8 cellular contexts compared by ENCODE assay signal in genomic region chr7:134920026-134920758, GRCh38.
DNase-seq lines count a peak whose midpoint lies in the region; ATAC-seq and TF ChIP-seq lines count a peak whose summit lies in the region.

No MANE protein-coding gene starts in this region.

- WGBS in ovary, 3 donors = 83 to 85% (median 85%) methylated on average over 2 of the region's 2 CpGs

- peaks cover 4 to 20% of the 10 kb centered on the region in 2 donors for H3K27me3 Mint-ChIP-seq in effector memory CD8-positive, alpha-beta T cell

- no peaks in the 10 kb centered on the region for H3K36me3 Mint-ChIP-seq in effector memory CD8-positive, alpha-beta T cell (ENCODE audit: insufficient read depth)

- no peak overlapping the region for H3K4me3 Mint-ChIP-seq in effector memory CD8-positive, alpha-beta T cell

- H3K27ac ChIP-seq in lower lobe of right lung (no peak overlapping the region), ovary (no peak overlapping the region)

- no peak for TF ChIP-seq EP300 in ovary (IDR thresholded peaks at IDR 0.05)

- H3K27me3 ChIP-seq in lower lobe of right lung (ENCODE audit: low read depth) (no peaks in the 10 kb centered on the region), ovary (no peaks in the 10 kb centered on the region)

- peaks cover 2 to 6% of the 10 kb centered on the region in 2 donors for H3K9me3 Mint-ChIP-seq in effector memory CD8-positive, alpha-beta T cell

- no peak overlapping the region for H3K27ac Mint-ChIP-seq in effector memory CD8-positive, alpha-beta T cell

- intact Hi-C loops in lower lobe of right lung (cut with DNase I) = no loop called here
- intact Hi-C loops in ovary (cut with DNase I) = no loop called here

- ATAC-seq in GM18511 (IDR thresholded peaks at IDR 0.05; ENCODE audit: unreplicated experiment) = peak; percentile 65
- ATAC-seq in HG02870 (IDR thresholded peaks at IDR 0.05; ENCODE audit: unreplicated experiment) = peak; percentile 61
- ATAC-seq in effector memory CD8-positive, alpha-beta T cell (replicated peaks) = no peak
- ATAC-seq in lower lobe of right lung = no peak

- TF ChIP-seq POLR2A in ovary (IDR thresholded peaks at IDR 0.05) = no peak

- H3K4me3 ChIP-seq in cardiac fibroblast (replicated peaks in 1 of 2; ENCODE audit: low read depth in 2 of 2, low read length in 2 of 2) (no peak overlapping the region), lower lobe of right lung (no peak overlapping the region), ovary (no peak overlapping the region)

- peaks cover 11% of the 10 kb centered on the region for H3K4me1 ChIP-seq in lower lobe of right lung
- H3K4me1 ChIP-seq in ovary (ENCODE audit: insufficient read depth) = peaks cover 8% of the 10 kb centered on the region

- no peaks in the 10 kb centered on the region for H3K4me1 Mint-ChIP-seq in effector memory CD8-positive, alpha-beta T cell (ENCODE audit: low read depth in 2 of 2)

- H3K36me3 ChIP-seq in lower lobe of right lung (no peaks in the 10 kb centered on the region), ovary (no peaks in the 10 kb centered on the region)

- H3K9me3 ChIP-seq in lower lobe of right lung = no peaks in the 10 kb centered on the region
- no peaks in the 10 kb centered on the region for H3K9me3 ChIP-seq in ovary

- peak; percentile 34 to 95 for DNase-seq in cardiac fibroblast (ENCODE audit: low read depth in 2 of 2)
- DNase-seq in renal cortical epithelial cell (ENCODE audit: low read depth) = peak; percentile 66
- DNase-seq in effector memory CD8-positive, alpha-beta T cell = no peak
- DNase-seq in lower lobe of right lung = no peak
- no peak for DNase-seq in Ammon's horn (ENCODE audit: low spot score)
- DNase-seq in ovary = no peak

- TF ChIP-seq CTCF in cardiac fibroblast (IDR thresholded peaks at IDR 0.05; ENCODE audit: low read depth, low read length) = no peak
- no peak for TF ChIP-seq CTCF in lower lobe of right lung (IDR thresholded peaks at IDR 0.05)
- no peak for TF ChIP-seq CTCF in ovary (IDR thresholded peaks at IDR 0.05)

Comparison
In these comparisons a context has a peak if more than half of its experiments do, and no peak if none do; other contexts are left out.
1. ATAC-seq: peak in GM18511 (single experiment) and HG02870 (single experiment); none in effector memory CD8-positive, alpha-beta T cell (single experiment) and lower lobe of right lung (0 of 2).
2. DNase-seq: peak in cardiac fibroblast (2 of 2) and renal cortical epithelial cell (single experiment); none in effector memory CD8-positive, alpha-beta T cell (0 of 3), lower lobe of right lung (single experiment), Ammon's horn (single experiment) and ovary (0 of 5).